23 cellular contexts compared by ENCODE assay signal in the genomic region with DNA sequence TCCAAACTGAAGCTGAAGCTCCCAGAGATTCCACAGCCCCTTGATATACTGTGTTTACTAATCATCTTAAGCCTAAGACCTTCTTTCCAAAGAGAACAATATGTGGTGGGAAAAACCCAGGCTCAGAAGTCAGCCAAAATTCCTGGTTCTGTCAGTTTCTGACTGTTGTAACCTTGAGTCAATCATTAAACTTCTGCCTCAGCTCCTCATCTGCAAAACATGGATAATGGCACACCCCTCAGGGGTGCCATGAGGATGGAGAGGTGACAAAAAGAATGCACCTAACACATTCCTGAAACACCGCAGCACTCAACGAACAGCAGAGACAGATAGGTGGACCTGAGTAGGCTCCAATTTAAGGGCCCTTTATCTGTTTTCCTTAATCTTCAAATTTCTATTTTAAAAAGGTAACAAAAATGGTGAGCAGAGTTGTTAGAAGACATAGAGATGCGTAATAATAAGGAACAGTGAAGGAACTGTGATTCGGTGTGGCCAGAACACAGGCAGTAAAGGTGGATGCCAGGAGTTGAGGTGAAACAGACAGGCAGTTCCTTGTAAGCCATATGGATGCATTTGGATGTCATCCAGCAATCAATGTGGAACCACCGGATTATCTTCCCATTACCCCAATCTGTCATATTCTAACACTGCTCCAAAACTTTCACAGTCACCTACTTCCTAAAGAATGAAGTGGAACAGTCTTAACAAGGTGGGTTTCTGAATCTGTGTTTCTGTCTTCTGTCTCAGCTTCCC. TPM values are rescaled to one million over a fixed set of nuclear protein-coding genes. Genes with fewer than 3 reads are reported as not detected.
DNase-seq lines count a peak whose midpoint lies in the region; ATAC-seq and TF ChIP-seq lines count a peak whose summit lies in the region.
"Had no signal": no experiment of that assay in that cellular context is flagged by ENCODE, and none has a peak within 500 bp of the region (broad histone marks: within the 10 kb centered on the region; RNA-seq: fewer than 3 reads in every experiment).

No MANE protein-coding gene starts in this region.

- H3K9me3 ChIP-seq in CD8-positive, alpha-beta T cell (ENCODE audit: low read length) = no peaks in the 10 kb centered on the region
- no peaks in the 10 kb centered on the region for H3K9me3 ChIP-seq in WERI-Rb-1 (ENCODE audit: severe bottlenecking)

- peaks cover 19% of the 10 kb centered on the region for H3K36me3 Mint-ChIP-seq in CD8-positive, alpha-beta T cell
- H3K36me3 Mint-ChIP-seq in activated naive CD4-positive, alpha-beta T cell treated with anti-CD3 and anti-CD28 coated beads for 36 hours (ENCODE audit: low read depth) = no peaks in the 10 kb centered on the region

- no peak for DNase-seq in CD8-positive, alpha-beta T cell
- DNase-seq in NCI-H1694 treated with DMSO at 0.1 percent for 48 hours (lab: John Stamatoyannopoulos, UW) = peak; percentile 55
- no peak for DNase-seq in WERI-Rb-1
- DNase-seq in left lobe of liver (ENCODE audit: low spot score) = no peak
- DNase-seq in pons (ENCODE audit: low spot score) = no peak
- no peak for DNase-seq in retina
- DNase-seq in activated naive CD4-positive, alpha-beta T cell treated with anti-CD3 and anti-CD28 coated beads for 36 hours = no peak
- DNase-seq: activated CD4-positive, alpha-beta T cell treated with anti-CD3 and anti-CD28 coated beads for 36 hours; activated naive CD8-positive, alpha-beta T cell treated with anti-CD3 and anti-CD28 coated beads for 36 hours; aorta; effector memory CD4-positive, alpha-beta T cell; GOT3; islet precursor cell; naive B cell; NCI-H187; stimulated activated naive B cell treated with anti-CD40 and anti-IgM and Interleukin-4, amounts not matched to agents 10 μg/mL and 1 μg/mL and 100 μg/mL, for 72 hours; T-helper 9 cell had no signal

- no peak overlapping the region for H3K4me3 ChIP-seq in CD8-positive, alpha-beta T cell (ENCODE audit: low read depth, low read length)
- H3K4me3 ChIP-seq in WERI-Rb-1 (ENCODE audit: low read depth, low read length) = no peak overlapping the region
- H3K4me3 ChIP-seq: cardiac muscle cell, coronary artery had no signal

- intact Hi-C loops in CD8-positive, alpha-beta T cell (cut with DNase I, micrococcal nuclease) = loop anchor here (1.0 to 5.0 kb wide), 6 partner anchors 16 to 194 kb away; no protein-coding TSS in a partner anchor
- intact Hi-C loops in activated naive CD4-positive, alpha-beta T cell treated with anti-CD3 and anti-CD28 coated beads for 36 hours (cut with micrococcal nuclease) = loop anchor here (1.0 kb wide), 2 partner anchors 165 to 361 kb away; no protein-coding TSS in a partner anchor

- POLR2A ChIA-PET in CD8-positive, alpha-beta T cell (lab: Charles Lee) = interaction anchor here (0.8 to 1.1 kb wide), 2 partner anchors 12 to 53 kb away, joined by 3 to 6 read pairs; no protein-coding TSS in a partner anchor

- H3K27ac Mint-ChIP-seq in CD8-positive, alpha-beta T cell = peak overlapping the region; percentile 38
- no peak overlapping the region for H3K27ac Mint-ChIP-seq in activated naive CD4-positive, alpha-beta T cell treated with anti-CD3 and anti-CD28 coated beads for 36 hours
- H3K27ac Mint-ChIP-seq: activated CD4-positive, alpha-beta T cell treated with anti-CD3 and anti-CD28 coated beads for 36 hours; activated naive CD8-positive, alpha-beta T cell treated with anti-CD3 and anti-CD28 coated beads for 36 hours; activated T-helper 2 cell treated with anti-CD3 and anti-CD28 coated beads, Interferon-gamma antibody, Interleukin-2, Interleukin-4, amounts not matched to agents 10 μg/mL and 5 μg/mL and 100 μg/mL, durations not matched to agents 14 hours and 24 hours and 36 hours; progenitor cell of endocrine pancreas; stimulated activated naive B cell treated with anti-CD40 and anti-IgM and Interleukin-4, amounts not matched to agents 10 μg/mL and 1 μg/mL and 100 μg/mL, for 72 hours; type B pancreatic cell had no signal

- H3K27me3 ChIP-seq in CD8-positive, alpha-beta T cell (ENCODE audit: insufficient read depth, low read length) = no peaks in the 10 kb centered on the region
- H3K27me3 ChIP-seq in WERI-Rb-1 (ENCODE audit: insufficient read depth, low read depth, severe bottlenecking) = no peaks in the 10 kb centered on the region
- H3K27me3 ChIP-seq: cardiac muscle cell had no signal

- H3K4me3 Mint-ChIP-seq in CD8-positive, alpha-beta T cell = no peak overlapping the region
- no peak overlapping the region for H3K4me3 Mint-ChIP-seq in activated naive CD4-positive, alpha-beta T cell treated with anti-CD3 and anti-CD28 coated beads for 36 hours
- H3K4me3 Mint-ChIP-seq: activated CD4-positive, alpha-beta T cell treated with anti-CD3 and anti-CD28 coated beads for 36 hours; activated naive CD8-positive, alpha-beta T cell treated with anti-CD3 and anti-CD28 coated beads for 36 hours; naive B cell; stimulated activated naive B cell treated with anti-CD40 and anti-IgM and Interleukin-4, amounts not matched to agents 10 μg/mL and 1 μg/mL and 100 μg/mL, for 72 hours; type B pancreatic cell had no signal

- H3K36me3 ChIP-seq in CD8-positive, alpha-beta T cell (ENCODE audit: insufficient read depth, low read length) = no peaks in the 10 kb centered on the region
- peaks cover 2% of the 10 kb centered on the region; the same call in 1 of the 2 replicates for H3K36me3 ChIP-seq in WERI-Rb-1
- H3K36me3 ChIP-seq: cardiac muscle cell had no signal

- TF ChIP-seq CTCF in CD8-positive, alpha-beta T cell (IDR thresholded peaks at IDR 0.05) = no peak
- TF ChIP-seq CTCF in WERI-Rb-1 (IDR thresholded peaks at IDR 0.05; ENCODE audit: low read depth, low read length) = no peak

- CTCF ChIA-PET in CD8-positive, alpha-beta T cell (lab: Charles Lee) = interaction anchor here (0.7 to 4.5 kb wide), 20 partner anchors 9 to 194 kb away, joined by 3 to 22 read pairs (median 4); no protein-coding TSS in a partner anchor
- CTCF ChIA-PET in activated naive CD4-positive, alpha-beta T cell treated with anti-CD3 and anti-CD28 coated beads for 36 hours (lab: Charles Lee) = interaction anchor here (0.5 to 1.9 kb wide), 27 partner anchors 10 to 422 kb away, joined by 3 to 27 read pairs (median 3); no protein-coding TSS in a partner anchor

- peaks cover 6% of the 10 kb centered on the region for H3K4me1 ChIP-seq in CD8-positive, alpha-beta T cell (ENCODE audit: insufficient read depth, low read length)

- H3K9me3 Mint-ChIP-seq in CD8-positive, alpha-beta T cell = peaks cover 4% of the 10 kb centered on the region
- H3K9me3 Mint-ChIP-seq in activated naive CD4-positive, alpha-beta T cell treated with anti-CD3 and anti-CD28 coated beads for 36 hours = no peaks in the 10 kb centered on the region

- peaks cover 42% of the 10 kb centered on the region for H3K4me1 Mint-ChIP-seq in CD8-positive, alpha-beta T cell (ENCODE audit: low read depth)
- peaks cover 46% of the 10 kb centered on the region for H3K4me1 Mint-ChIP-seq in activated naive CD4-positive, alpha-beta T cell treated with anti-CD3 and anti-CD28 coated beads for 36 hours (ENCODE audit: low read depth)

- ATAC-seq in CD8-positive, alpha-beta T cell = no peak
- ATAC-seq in left lobe of liver (peak; percentile 59), GM18519 (IDR thresholded peaks at IDR 0.05; ENCODE audit: low FRiP score, unreplicated experiment) (no peak)

- no peaks in the 10 kb centered on the region for H3K27me3 Mint-ChIP-seq in CD8-positive, alpha-beta T cell (ENCODE audit: low read depth)
- H3K27me3 Mint-ChIP-seq in activated naive CD4-positive, alpha-beta T cell treated with anti-CD3 and anti-CD28 coated beads for 36 hours (ENCODE audit: low read depth) = no peaks in the 10 kb centered on the region
- H3K27me3 Mint-ChIP-seq: activated CD4-positive, alpha-beta T cell treated with anti-CD3 and anti-CD28 coated beads for 36 hours; activated naive CD8-positive, alpha-beta T cell treated with anti-CD3 and anti-CD28 coated beads for 36 hours; progenitor cell of endocrine pancreas; type B pancreatic cell had no signal

- H3K27ac ChIP-seq in CD8-positive, alpha-beta T cell (ENCODE audit: low read depth, low read length) = no peak overlapping the region
- H3K27ac ChIP-seq in WERI-Rb-1 = peak overlapping the region; percentile 25; the same call in 1 of the 2 replicates
- H3K27ac ChIP-seq: cardiac muscle cell, coronary artery had no signal

RNA-seq across cellular contexts. Expression of gene DOCK9, which starts 56.6 kb away (rescaled TPM):
- total RNA-seq in CD8-positive, alpha-beta T cell = 10 to 100 TPM; 66.3 to 75.5 TPM
- 18.1 TPM for total RNA-seq in left lobe of liver
- 10 to 100 TPM; 38.3 to 42.1 TPM for total RNA-seq in activated naive CD4-positive, alpha-beta T cell treated with anti-CD3 and anti-CD28 coated beads for 36 hours
